12 cellular contexts compared by ENCODE assay signal in the genomic region with DNA sequence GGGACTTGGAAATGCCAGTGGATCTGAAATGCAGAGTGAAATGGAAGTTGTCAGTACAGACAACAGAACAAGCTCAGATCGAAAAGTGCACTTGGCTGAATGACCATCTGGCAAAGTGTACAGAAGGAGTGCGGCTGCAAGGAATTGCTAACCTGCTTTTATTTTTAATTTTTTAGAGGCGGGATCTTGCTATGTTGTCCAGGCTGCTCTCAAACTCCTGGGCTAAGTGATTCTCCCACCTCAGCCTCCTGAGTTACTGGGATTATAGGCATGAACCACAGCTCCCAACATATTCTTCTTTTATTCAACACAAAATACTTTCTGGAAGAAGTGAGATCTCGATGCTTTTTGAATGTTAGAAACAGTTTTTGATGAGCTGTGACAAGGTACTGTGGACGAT. TPM values are rescaled to one million over a fixed set of nuclear protein-coding genes. Genes with fewer than 3 reads are reported as not detected.
"Had no signal": no experiment of that assay in that cellular context is flagged by ENCODE, and none has a peak within 500 bp of the region (broad histone marks: within the 10 kb centered on the region; RNA-seq: fewer than 3 reads in every experiment).

No MANE protein-coding gene starts in this region.

- H3K27me3 Mint-ChIP-seq: activated CD4-positive, alpha-beta memory T cell treated with anti-CD3 and anti-CD28 coated beads, Interleukin-2, amount 10 ng/mL, durations not matched to agents 7 days and 5 days; central memory CD8-positive, alpha-beta T cell had no signal

- H3K4me3 Mint-ChIP-seq: activated CD4-positive, alpha-beta memory T cell treated with anti-CD3 and anti-CD28 coated beads, Interleukin-2, amount 10 ng/mL, durations not matched to agents 7 days and 5 days; activated naive CD4-positive, alpha-beta T cell treated with anti-CD3 and anti-CD28 coated beads for 36 hours; central memory CD8-positive, alpha-beta T cell; T-helper 1 cell treated with Interleukin-12 subunit alpha and Interleukin-12 subunit beta and Interleukin-4 antibody, amounts not matched to agents 30 μg/mL and 1 μg/mL, for 36 hours had no signal

- DNase-seq: activated CD4-positive, alpha-beta memory T cell treated with anti-CD3 and anti-CD28 coated beads, Interleukin-2, amount 10 ng/mL, durations not matched to agents 7 days and 5 days; activated naive CD4-positive, alpha-beta T cell treated with anti-CD3 and anti-CD28 coated beads for 36 hours; cortex of kidney; effector memory CD4-positive, alpha-beta T cell; hippocampal formation; left ventricle myocardium superior; small intestine; transverse colon had no signal

- H3K9me3 Mint-ChIP-seq: activated CD4-positive, alpha-beta memory T cell treated with anti-CD3 and anti-CD28 coated beads, Interleukin-2, amount 10 ng/mL, durations not matched to agents 7 days and 5 days; activated naive CD4-positive, alpha-beta T cell treated with anti-CD3 and anti-CD28 coated beads for 36 hours; central memory CD8-positive, alpha-beta T cell; T-helper 1 cell treated with Interleukin-12 subunit alpha and Interleukin-12 subunit beta and Interleukin-4 antibody, amounts not matched to agents 30 μg/mL and 1 μg/mL, for 36 hours had no signal

- H3K4me3 ChIP-seq: transverse colon had no signal

- H3K27ac ChIP-seq: transverse colon had no signal

- ATAC-seq: activated CD4-positive, CD25-positive, alpha-beta regulatory T cell treated with anti-CD3 and anti-CD28 coated beads, Interleukin-2, amount 50 U/mL, for 24 hours; left ventricle myocardium superior had no signal

- H3K9me3 ChIP-seq: transverse colon had no signal

RNA-seq across cellular contexts. Expression of a gene that starts 20.7 kb away (rescaled TPM):
- total RNA-seq: mesenteric fat pad had no signal
